ENCODE assay signal across 21 cellular contexts in genomic region chr16:24957887-24958286, GRCh38.
"Had no signal": no experiment of that assay in that cellular context is flagged by ENCODE, and none has a peak within 500 bp of the region (broad histone marks: within the 10 kb centered on the region; RNA-seq: fewer than 3 reads in every experiment).

No MANE protein-coding gene starts in this region.

- H3K27ac ChIP-seq: brain microvascular endothelial cell, colonic mucosa, esophagus muscularis mucosa, gastroesophageal sphincter, heart left ventricle, neutrophil, parathyroid adenoma, sigmoid colon, tibial artery had no signal

- H3K27me3 ChIP-seq: brain microvascular endothelial cell, colonic mucosa, esophagus muscularis mucosa, gastroesophageal sphincter, heart left ventricle, neutrophil, sigmoid colon, tibial artery had no signal

- H3K4me1 ChIP-seq: colonic mucosa, esophagus muscularis mucosa, gastroesophageal sphincter, heart left ventricle, parathyroid adenoma, sigmoid colon, tibial artery had no signal

- H3K9me3 ChIP-seq: colonic mucosa, esophagus muscularis mucosa, gastroesophageal sphincter, neutrophil, sigmoid colon, tibial artery had no signal

- H3K27me3 Mint-ChIP-seq: activated CD4-positive, alpha-beta memory T cell treated with anti-CD3 and anti-CD28 coated beads for 36 hours; activated naive CD8-positive, alpha-beta T cell treated with anti-CD3 and anti-CD28 coated beads, Interleukin-2, amount 50 U/mL, for 24 hours; central memory CD8-positive, alpha-beta T cell; natural killer cell treated with Interleukin-12 subunit alpha and Interleukin-12 subunit beta and Interleukin-15 and Interleukin-18, amount 100 ng/mL, for 72 hours had no signal

- H3K4me3 ChIP-seq: colonic mucosa, esophagus muscularis mucosa, gastroesophageal sphincter, heart left ventricle, sigmoid colon, tibial artery had no signal

- H3K27ac Mint-ChIP-seq: activated CD4-positive, alpha-beta memory T cell treated with anti-CD3 and anti-CD28 coated beads for 36 hours; activated naive CD4-positive, alpha-beta T cell treated with anti-CD3 and anti-CD28 coated beads for 36 hours; natural killer cell treated with Interleukin-12 subunit alpha and Interleukin-12 subunit beta and Interleukin-15 and Interleukin-18, amount 100 ng/mL, for 72 hours had no signal

- H3K9ac ChIP-seq: parathyroid adenoma had no signal

- H3K4me1 Mint-ChIP-seq: activated naive CD8-positive, alpha-beta T cell treated with anti-CD3 and anti-CD28 coated beads, Interleukin-2, amount 50 U/mL, for 24 hours; WTC11 had no signal

- ATAC-seq: activated naive CD8-positive, alpha-beta T cell treated with anti-CD3 and anti-CD28 coated beads, Interleukin-2, amount 50 U/mL, for 24 hours; gastroesophageal sphincter; heart left ventricle; natural killer cell treated with Interleukin-12 subunit alpha and Interleukin-12 subunit beta and Interleukin-15 and Interleukin-18, amount 100 ng/mL, for 72 hours; WTC11 had no signal

- H3K4me3 Mint-ChIP-seq: activated CD4-positive, alpha-beta memory T cell treated with anti-CD3 and anti-CD28 coated beads for 36 hours; activated naive CD4-positive, alpha-beta T cell treated with anti-CD3 and anti-CD28 coated beads for 36 hours; activated naive CD8-positive, alpha-beta T cell treated with anti-CD3 and anti-CD28 coated beads, Interleukin-2, amount 50 U/mL, for 24 hours; central memory CD8-positive, alpha-beta T cell; natural killer cell treated with Interleukin-12 subunit alpha and Interleukin-12 subunit beta and Interleukin-15 and Interleukin-18, amount 100 ng/mL, for 72 hours; WTC11 had no signal

- H3K9me3 Mint-ChIP-seq: natural killer cell treated with Interleukin-12 subunit alpha and Interleukin-12 subunit beta and Interleukin-15 and Interleukin-18, amount 100 ng/mL, for 72 hours had no signal

- DNase-seq: activated CD4-positive, alpha-beta memory T cell treated with anti-CD3 and anti-CD28 coated beads for 36 hours; activated CD4-positive, alpha-beta T cell treated with anti-CD3 and anti-CD28 coated beads for 4 hours; activated naive CD4-positive, alpha-beta T cell treated with anti-CD3 and anti-CD28 coated beads for 36 hours; activated naive CD8-positive, alpha-beta T cell treated with anti-CD3 and anti-CD28 coated beads, Interleukin-2, amount 50 U/mL, for 24 hours; aorta; brain microvascular endothelial cell; colonic mucosa; heart left ventricle; mesenchymal stem cell; sigmoid colon; stimulated activated CD4-positive, alpha-beta T cell treated with anti-CD3 and anti-CD28 coated beads, Interleukin-4, amount 100 ng/mL, for 4 hours; stimulated activated naive CD4-positive, alpha-beta T cell treated with Interleukin-2 at 50 U/mL for 16 hours; substantia nigra; tibial artery had no signal
